ENCODE assay signal across 9 cellular contexts in genomic region chr7:123916240-123916724, GRCh38. TPM values are rescaled to one million over a fixed set of nuclear protein-coding genes. Genes with fewer than 3 reads are reported as not detected.
DNase-seq lines count a peak whose midpoint lies in the region; ATAC-seq and TF ChIP-seq lines count a peak whose summit lies in the region.
"Had no signal": no experiment of that assay in that cellular context is flagged by ENCODE, and none has a peak within 500 bp of the region (broad histone marks: within the 10 kb centered on the region; RNA-seq: fewer than 3 reads in every experiment).

No MANE protein-coding gene starts in this region.

- no peaks in the 10 kb centered on the region for H3K36me3 ChIP-seq in heart right ventricle
- H3K36me3 ChIP-seq in OCI-LY3 (replicated peaks; ENCODE audit: low read depth, low read length) = no peaks in the 10 kb centered on the region
- no peaks in the 10 kb centered on the region for H3K36me3 ChIP-seq in spleen

- no peak for DNase-seq in heart right ventricle
- DNase-seq in left cardiac atrium = no peak
- DNase-seq in glomerular visceral epithelial cell (ENCODE audit: extremely low spot score) = peak; percentile 32
- no peak for DNase-seq in stimulated activated naive B cell treated with anti-CD40 and anti-IgM and Interleukin-4, amounts not matched to agents 10 μg/mL and 1 μg/mL and 100 μg/mL, for 72 hours
- no peak for DNase-seq in spleen
- DNase-seq: naive B cell had no signal

- H3K4me1 ChIP-seq in heart right ventricle (no peaks in the 10 kb centered on the region), OCI-LY3 (ENCODE audit: low read length) (no peaks in the 10 kb centered on the region), spleen (no peaks in the 10 kb centered on the region)

- H3K27me3 ChIP-seq in heart right ventricle (no peaks in the 10 kb centered on the region), OCI-LY3 (ENCODE audit: low read depth, low read length) (no peaks in the 10 kb centered on the region), spleen (replicated peaks in 1 of 7) (no peaks in the 10 kb centered on the region)

- 45 to 48% methylated on average over 2 of the region's 2 CpGs for WGBS in heart right ventricle, 2 donors
- WGBS in spleen, 5 donors = 37 to 50% (median 41%) methylated on average over 2 of the region's 2 CpGs

- H3K27me3 Mint-ChIP-seq in stimulated activated naive B cell treated with anti-CD40 and anti-IgM and Interleukin-4, amounts not matched to agents 10 μg/mL and 1 μg/mL and 100 μg/mL, for 72 hours = no peaks in the 10 kb centered on the region
- H3K27me3 Mint-ChIP-seq: naive B cell had no signal

- peak in 6 of 9 donors; percentile 24 to 45 (median 35) for TF ChIP-seq CTCF in heart right ventricle (IDR thresholded peaks at IDR 0.05)
- peak; percentile 54 for TF ChIP-seq CTCF in OCI-LY3 (IDR thresholded peaks at IDR 0.05; ENCODE audit: low read depth, low read length)
- TF ChIP-seq CTCF in spleen (IDR thresholded peaks at IDR 0.05 in 8 of 11, conservative IDR thresholded peaks at IDR 0.05 in 3 of 11) = no peak

- no peak overlapping the region for H3K4me3 Mint-ChIP-seq in stimulated activated naive B cell treated with anti-CD40 and anti-IgM and Interleukin-4, amounts not matched to agents 10 μg/mL and 1 μg/mL and 100 μg/mL, for 72 hours
- H3K4me3 Mint-ChIP-seq: naive B cell had no signal

- no peak overlapping the region for H3K9ac ChIP-seq in OCI-LY3 (ENCODE audit: low read length)

- ATAC-seq in heart right ventricle = no peak
- ATAC-seq in left cardiac atrium = no peak
- no peak for ATAC-seq in stimulated activated naive B cell treated with anti-CD40 and anti-IgM and Interleukin-4, amounts not matched to agents 10 μg/mL and 1 μg/mL and 100 μg/mL, for 72 hours (replicated peaks)
- no peak for ATAC-seq in GM18519 (IDR thresholded peaks at IDR 0.05; ENCODE audit: low FRiP score, unreplicated experiment)
- no peak for ATAC-seq in HG03460 (IDR thresholded peaks at IDR 0.05; ENCODE audit: unreplicated experiment)

- no peak overlapping the region for H3K27ac Mint-ChIP-seq in stimulated activated naive B cell treated with anti-CD40 and anti-IgM and Interleukin-4, amounts not matched to agents 10 μg/mL and 1 μg/mL and 100 μg/mL, for 72 hours
- H3K27ac Mint-ChIP-seq: naive B cell had no signal

- no peaks in the 10 kb centered on the region for H3K36me3 Mint-ChIP-seq in stimulated activated naive B cell treated with anti-CD40 and anti-IgM and Interleukin-4, amounts not matched to agents 10 μg/mL and 1 μg/mL and 100 μg/mL, for 72 hours
- H3K36me3 Mint-ChIP-seq: naive B cell had no signal

- H3K9me3 ChIP-seq in heart right ventricle (no peaks in the 10 kb centered on the region), OCI-LY3 (ENCODE audit: insufficient read depth, low read length) (no peaks in the 10 kb centered on the region), spleen (no peaks in the 10 kb centered on the region)

- H3K9me3 Mint-ChIP-seq in stimulated activated naive B cell treated with anti-CD40 and anti-IgM and Interleukin-4, amounts not matched to agents 10 μg/mL and 1 μg/mL and 100 μg/mL, for 72 hours = peaks cover 0 to 1% of the 10 kb centered on the region in 2 donors

- H4K20me1 ChIP-seq in OCI-LY3 (ENCODE audit: insufficient read depth, low read length) = no peaks in the 10 kb centered on the region

- H2AFZ ChIP-seq in OCI-LY3 (ENCODE audit: low read depth, low read length) = no peak overlapping the region

- no peaks in the 10 kb centered on the region for H3K4me1 Mint-ChIP-seq in stimulated activated naive B cell treated with anti-CD40 and anti-IgM and Interleukin-4, amounts not matched to agents 10 μg/mL and 1 μg/mL and 100 μg/mL, for 72 hours
- H3K4me1 Mint-ChIP-seq: naive B cell had no signal

- no peak for TF ChIP-seq POLR2A in spleen (IDR thresholded peaks at IDR 0.05)

- no peaks in the 10 kb centered on the region for H3K79me2 ChIP-seq in OCI-LY3 (ENCODE audit: low read length)

- intact Hi-C loops in heart right ventricle (cut with DNase I) (no loop called here), left cardiac atrium (cut with DNase I) (no loop called here), spleen (cut with DNase I; ENCODE audit: low total_unique reads) (no loop called here)

- no peak overlapping the region for H3K4me2 ChIP-seq in OCI-LY3 (ENCODE audit: low read length)

- H3K4me3 ChIP-seq in heart right ventricle (no peak overlapping the region), OCI-LY3 (ENCODE audit: low read length) (no peak overlapping the region), spleen (no peak overlapping the region)

- H3K27ac ChIP-seq in heart right ventricle (no peak overlapping the region), OCI-LY3 (ENCODE audit: low read length) (no peak overlapping the region), spleen (no peak overlapping the region)

RNA-seq across cellular contexts. Expression of gene SPAM1, which starts 8.8 kb away (rescaled TPM):
- total RNA-seq in heart right ventricle (under 1 TPM in 1 of 10 donors, not detected in 9; 0.32 TPM), left cardiac atrium (not detected), spleen (not detected)
- polyA plus RNA-seq in heart right ventricle (not detected), spleen (not detected)

Comparison
In these comparisons a context has a peak if more than half of its experiments do, and no peak if none do; other contexts are left out.
1. CTCF ChIP-seq: peak in heart right ventricle (6 of 9) and OCI-LY3 (single experiment); none in spleen (0 of 11).